8 cellular contexts compared by ENCODE assay signal in the genomic region with DNA sequence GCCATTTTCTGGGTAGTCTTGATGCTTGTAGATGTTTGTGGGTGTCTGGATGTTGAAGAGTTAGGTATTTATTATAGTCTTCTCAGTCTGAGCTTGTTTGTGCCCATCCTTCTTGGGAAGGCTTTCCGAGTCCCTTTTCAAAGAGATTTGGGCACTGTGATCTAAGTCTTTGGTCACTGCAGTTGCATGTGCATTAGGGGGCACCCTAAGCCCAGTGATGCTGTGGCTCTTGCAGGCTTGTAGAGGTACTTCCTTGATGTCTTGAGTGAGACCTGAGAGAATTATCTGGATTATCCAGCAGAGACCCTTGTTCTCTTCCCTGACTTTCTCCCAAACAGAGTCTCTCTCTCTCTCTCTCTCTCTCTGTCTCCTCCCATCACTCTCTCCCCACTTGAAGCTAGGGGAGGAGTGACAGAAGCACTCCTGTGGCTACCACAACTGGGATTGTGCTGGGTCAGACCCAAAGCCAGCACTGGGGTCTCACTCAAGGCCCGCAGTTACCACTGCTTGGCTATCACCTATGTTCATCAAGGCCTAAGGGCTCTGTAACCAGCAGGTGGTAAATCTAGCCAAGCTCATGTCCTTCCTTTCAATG.
DNase-seq lines count a peak whose midpoint lies in the region; ATAC-seq and TF ChIP-seq lines count a peak whose summit lies in the region.

No MANE protein-coding gene starts in this region.

- H3K9me3 ChIP-seq in left ventricle myocardium inferior (replicated peaks), result peaks cover 29% of the 10 kb centered on the region

- H3K27me3 Mint-ChIP-seq in activated naive CD8-positive, alpha-beta T cell treated with anti-CD3 and anti-CD28 coated beads, Interleukin-2, amount 50 U/mL, for 24 hours, result peaks cover 13% of the 10 kb centered on the region
- peaks cover 11% of the 10 kb centered on the region for H3K27me3 Mint-ChIP-seq in mesothelial cell of epicardium (ENCODE audit: low read depth)

- ATAC-seq in GM18498 (IDR thresholded peaks at IDR 0.05; ENCODE audit: unreplicated experiment) (peak; percentile 80), GM21447 (IDR thresholded peaks at IDR 0.05; ENCODE audit: unreplicated experiment) (no peak)
- ATAC-seq in activated naive CD8-positive, alpha-beta T cell treated with anti-CD3 and anti-CD28 coated beads, Interleukin-2, amount 50 U/mL, for 24 hours, result no peak

- no peak overlapping the region for H3K4me3 ChIP-seq in AG09309 (ENCODE audit: control insufficient read depth, low read depth, low read length)
- no peak overlapping the region for H3K4me3 ChIP-seq in left ventricle myocardium inferior
- no peak overlapping the region for H3K4me3 ChIP-seq in skeletal muscle cell (ENCODE audit: low read depth, low read length)

- DNase-seq in AG09309 (ENCODE audit: low read depth) (peak; percentile 60), KG1 (lab: John Stamatoyannopoulos, UW) (peak; percentile 11), left ventricle myocardium inferior (peak; percentile 44), skeletal muscle cell (ENCODE audit: low read depth) (peak; percentile 39), mesothelial cell of epicardium (ENCODE audit: low spot score in 2 of 2, unreplicated experiment in 2 of 2) (no peak)
- DNase-seq in activated naive CD8-positive, alpha-beta T cell treated with anti-CD3 and anti-CD28 coated beads, Interleukin-2, amount 50 U/mL, for 24 hours, result peak; percentile 20

- no peaks in the 10 kb centered on the region for H3K4me1 Mint-ChIP-seq in activated naive CD8-positive, alpha-beta T cell treated with anti-CD3 and anti-CD28 coated beads, Interleukin-2, amount 50 U/mL, for 24 hours
- peaks cover 6% of the 10 kb centered on the region for H3K4me1 Mint-ChIP-seq in mesothelial cell of epicardium

- H3K36me3 ChIP-seq in left ventricle myocardium inferior, result no peaks in the 10 kb centered on the region

- no peak overlapping the region for H3K4me3 Mint-ChIP-seq in activated naive CD8-positive, alpha-beta T cell treated with anti-CD3 and anti-CD28 coated beads, Interleukin-2, amount 50 U/mL, for 24 hours
- no peak overlapping the region for H3K4me3 Mint-ChIP-seq in mesothelial cell of epicardium

- H3K9me3 Mint-ChIP-seq in activated naive CD8-positive, alpha-beta T cell treated with anti-CD3 and anti-CD28 coated beads, Interleukin-2, amount 50 U/mL, for 24 hours, result peaks cover 28% of the 10 kb centered on the region
- peaks cover 39% of the 10 kb centered on the region for H3K9me3 Mint-ChIP-seq in mesothelial cell of epicardium

- H3K36me3 Mint-ChIP-seq in activated naive CD8-positive, alpha-beta T cell treated with anti-CD3 and anti-CD28 coated beads, Interleukin-2, amount 50 U/mL, for 24 hours (ENCODE audit: low read depth), result no peaks in the 10 kb centered on the region
- peaks cover 14% of the 10 kb centered on the region for H3K36me3 Mint-ChIP-seq in mesothelial cell of epicardium

- no peak overlapping the region for H3K27ac Mint-ChIP-seq in activated naive CD8-positive, alpha-beta T cell treated with anti-CD3 and anti-CD28 coated beads, Interleukin-2, amount 50 U/mL, for 24 hours
- H3K27ac Mint-ChIP-seq in mesothelial cell of epicardium, result no peak overlapping the region

- H3K27me3 ChIP-seq in left ventricle myocardium inferior (ENCODE audit: low read depth), result no peaks in the 10 kb centered on the region

- peak; percentile 83 for TF ChIP-seq CTCF in AG09309 (IDR thresholded peaks at IDR 0.05; ENCODE audit: control insufficient read depth, insufficient read depth, low read depth, low read length, missing control alignments)
- peak; percentile 67 for TF ChIP-seq CTCF in left ventricle myocardium inferior (IDR thresholded peaks at IDR 0.05; ENCODE audit: borderline replicate concordance)
- no peak for TF ChIP-seq CTCF in mesothelial cell of epicardium (IDR thresholded peaks at IDR 0.05; ENCODE audit: unreplicated experiment)

- intact Hi-C loops in left ventricle myocardium inferior (cut with micrococcal nuclease), result loop anchor here (2.0 kb wide), 1 partner anchor 352 kb away; no protein-coding TSS in a partner anchor

- H3K27ac ChIP-seq in left ventricle myocardium inferior (replicated peaks), result no peak overlapping the region

- H3K4me1 ChIP-seq in left ventricle myocardium inferior, result peaks cover 14% of the 10 kb centered on the region

Comparison
In these comparisons a context has a peak if more than half of its experiments do, and no peak if none do; other contexts are left out.
1. DNase-seq: peak in AG09309 (single experiment), KG1 (single experiment), activated naive CD8-positive, alpha-beta T cell treated with anti-CD3 and anti-CD28 coated beads, Interleukin-2, amount 50 U/mL, for 24 hours (single experiment), left ventricle myocardium inferior (single experiment) and skeletal muscle cell (single experiment); none in mesothelial cell of epicardium (0 of 2).